4 cellular contexts compared by ENCODE assay signal in genomic region chr19:45106363-45106762, GRCh38. TPM values are rescaled to one million over a fixed set of nuclear protein-coding genes. Genes with fewer than 3 reads are reported as not detected.
"Had no signal": no experiment of that assay in that cellular context is flagged by ENCODE, and none has a peak within 500 bp of the region (broad histone marks: within the 10 kb centered on the region; RNA-seq: fewer than 3 reads in every experiment).

No MANE protein-coding gene starts in this region.

RNA-seq across cellular contexts. Expression of gene NKPD1, which starts 54.4 kb away (rescaled TPM):
- total RNA-seq: aorta, astrocyte, body of pancreas, cardiac septum had no signal
